ENCODE assay signal across 8 cellular contexts in genomic region chr6:4776967-4777925, GRCh38. TPM values are rescaled to one million over a fixed set of nuclear protein-coding genes. Genes with fewer than 3 reads are reported as not detected.
DNase-seq lines count a peak whose midpoint lies in the region; FAIRE-seq and TF ChIP-seq lines count a peak whose summit lies in the region.

No MANE protein-coding gene starts in this region.

- H3K27ac Mint-ChIP-seq in astrocyte (ENCODE audit: unreplicated experiment), result peak overlapping the region; percentile 84
- peak overlapping the region; percentile 43 to 92 (median 78) for H3K27ac Mint-ChIP-seq in immature natural killer cell

- H3K9me3 ChIP-seq in PC-9 (ENCODE audit: insufficient read depth, low read depth) (no peaks in the 10 kb centered on the region), astrocyte (ENCODE audit: insufficient read depth, low read depth, low read length) (no peaks in the 10 kb centered on the region)

- no peaks in the 10 kb centered on the region for H3K36me3 ChIP-seq in PC-9 (ENCODE audit: low read depth)
- no peaks in the 10 kb centered on the region for H3K36me3 ChIP-seq in astrocyte (ENCODE audit: insufficient read depth, low read length)

- no peaks in the 10 kb centered on the region for H3F3A ChIP-seq in PC-9 (ENCODE audit: insufficient read depth, low read depth)

- H4K20me1 ChIP-seq in PC-9 (ENCODE audit: insufficient read depth) (no peaks in the 10 kb centered on the region), astrocyte (ENCODE audit: insufficient read depth, low read length) (peaks cover 47% of the 10 kb centered on the region)

- CTCF ChIA-PET in PC-9 (lab: Charles Lee), result interaction anchor here (0.6 to 0.9 kb wide), 3 partner anchors 76 to 165 kb away, joined by 3 to 11 read pairs (median 5); no protein-coding TSS in a partner anchor

- peak overlapping the region; percentile 78 for H3K9ac ChIP-seq in astrocyte (ENCODE audit: low read length)

- H3K4me3 Mint-ChIP-seq in astrocyte (ENCODE audit: unreplicated experiment), result peak overlapping the region; percentile 85
- peak overlapping the region; percentile 78 to 96 (median 94) for H3K4me3 Mint-ChIP-seq in immature natural killer cell

- H3K4me3 ChIP-seq in PC-9 (peak overlapping the region; percentile 59; the same call in 1 of the 2 replicates), astrocyte (ENCODE audit: insufficient read depth, low read depth, low read length) (peak overlapping the region; percentile 73)

- TF ChIP-seq POLR2A in GM19099 (IDR thresholded peaks at IDR 0.05; ENCODE audit: extremely low read depth, insufficient read length, low read depth), result peak; percentile 30

- H3K4me1 ChIP-seq in PC-9 (replicated peaks; ENCODE audit: insufficient read depth) (no peaks in the 10 kb centered on the region), astrocyte (ENCODE audit: insufficient read depth, low read length) (no peaks in the 10 kb centered on the region)

- H3K27me3 ChIP-seq in PC-9 (ENCODE audit: insufficient read depth, low read depth) (no peaks in the 10 kb centered on the region), astrocyte (ENCODE audit: insufficient read depth, low read length) (peaks cover 10% of the 10 kb centered on the region)

- no peaks in the 10 kb centered on the region for H3K36me3 Mint-ChIP-seq in astrocyte (ENCODE audit: low read depth, unreplicated experiment)
- no peaks in the 10 kb centered on the region for H3K36me3 Mint-ChIP-seq in immature natural killer cell

- H3K27me3 Mint-ChIP-seq in astrocyte (ENCODE audit: low read depth, unreplicated experiment), result peaks cover 3% of the 10 kb centered on the region
- H3K27me3 Mint-ChIP-seq in immature natural killer cell (ENCODE audit: low read depth in 3 of 3), result peaks cover 6 to 22% (median 18%) of the 10 kb centered on the region in 3 donors

- H3K4me2 ChIP-seq in PC-9 (peak overlapping the region; percentile 72), astrocyte (ENCODE audit: low read length) (peak overlapping the region; percentile 86)

- POLR2A ChIA-PET in PC-9 (lab: Charles Lee; ENCODE audit: unreplicated experiment), result interaction anchor here (0.6 kb wide), 1 partner anchor 613 kb away, joined by 4 read pairs; no protein-coding TSS in a partner anchor

- FAIRE-seq in astrocyte (lab: Jason Lieb, UNC), result no peak

- H2AFZ ChIP-seq in PC-9 (no peak overlapping the region), astrocyte (ENCODE audit: low read depth, low read length) (peak overlapping the region; percentile 53)

- 0 out of 2 replicates have a peak overlapping the region, but pooled peaks have one; percentile 12 for H3K27ac ChIP-seq in PC-9
- H3K27ac ChIP-seq in astrocyte (ENCODE audit: low read depth, low read length), result no peak overlapping the region

- DNase-seq in AG08396 (ENCODE audit: low spot score), result peak; percentile 51
- DNase-seq in PC-9, result peak in 1 of 2 experiments; percentile 24
- DNase-seq in astrocyte (ENCODE audit: low read depth), result peak; percentile 27
- peak; percentile 50 to 57 (median 50) for DNase-seq in immature natural killer cell
- DNase-seq in stimulated activated CD4-positive, alpha-beta T cell treated with anti-CD3 and anti-CD28 coated beads, Interleukin-4, amount 100 ng/mL, for 1 hour, result peak; percentile 46
- no peak for DNase-seq in NCI-H446 treated with DMSO at 0.1 percent for 48 hours (lab: John Stamatoyannopoulos, UW)
- no peak for DNase-seq in SHP77 treated with DMSO at 0.1 percent for 48 hours (lab: John Stamatoyannopoulos, UW)

- BruUV-seq in PC-9 (replicated peaks; lab: Mats Ljungman, UMichigan), result TSS peak; percentile 44

- H3K79me2 ChIP-seq in PC-9 (ENCODE audit: low read depth), result peaks cover 48% of the 10 kb centered on the region
- peaks cover 51% of the 10 kb centered on the region for H3K79me2 ChIP-seq in astrocyte (ENCODE audit: insufficient read depth, low read length)

- intact Hi-C loops in PC-9 (cut with micrococcal nuclease; ENCODE audit: unreplicated experiment), result loop anchor here (2.0 to 10.0 kb wide), 4 partner anchors 132 to 392 kb away; no protein-coding TSS in a partner anchor

- H3K4me1 Mint-ChIP-seq in astrocyte (ENCODE audit: low read depth, unreplicated experiment) (peaks cover 29% of the 10 kb centered on the region), immature natural killer cell (peaks cover 54 to 64% of the 10 kb centered on the region in 2 donors)

- TF ChIP-seq CTCF in PC-9 (conservative IDR thresholded peaks at IDR 0.05), result no peak
- no peak for TF ChIP-seq CTCF in astrocyte (IDR thresholded peaks at IDR 0.05; ENCODE audit: insufficient read depth, low read depth, low read length)

- H3K9me2 ChIP-seq in PC-9 (ENCODE audit: insufficient read depth), result no peaks in the 10 kb centered on the region

- H3K9me3 Mint-ChIP-seq in astrocyte (ENCODE audit: unreplicated experiment), result peaks cover 16% of the 10 kb centered on the region
- no peaks in the 10 kb centered on the region for H3K9me3 Mint-ChIP-seq in immature natural killer cell

RNA-seq across cellular contexts. Expression of gene CDYL, which starts 1.0 kb away (rescaled TPM):
- total RNA-seq in PC-9 (2021) (52.7 and 60.8 TPM in 2 replicates), astrocyte (77.2 and 87.1 TPM in 2 replicates)
- polyA plus RNA-seq in immature natural killer cell, result 10 to 100 TPM in 2 of 3 donors, 1 to 10 TPM in 1; 4.0 to 19.9 (median 13.4) TPM

Comparison
In these comparisons a context has a peak if more than half of its experiments do, and no peak if none do; other contexts are left out.
1. DNase-seq: peak in AG08396 (single experiment), astrocyte (single experiment), immature natural killer cell (3 of 3) and stimulated activated CD4-positive, alpha-beta T cell treated with anti-CD3 and anti-CD28 coated beads, Interleukin-4, amount 100 ng/mL, for 1 hour (single experiment); none in NCI-H446 treated with DMSO at 0.1 percent for 48 hours (single experiment) and SHP77 treated with DMSO at 0.1 percent for 48 hours (single experiment).